In the genomic region with DNA sequence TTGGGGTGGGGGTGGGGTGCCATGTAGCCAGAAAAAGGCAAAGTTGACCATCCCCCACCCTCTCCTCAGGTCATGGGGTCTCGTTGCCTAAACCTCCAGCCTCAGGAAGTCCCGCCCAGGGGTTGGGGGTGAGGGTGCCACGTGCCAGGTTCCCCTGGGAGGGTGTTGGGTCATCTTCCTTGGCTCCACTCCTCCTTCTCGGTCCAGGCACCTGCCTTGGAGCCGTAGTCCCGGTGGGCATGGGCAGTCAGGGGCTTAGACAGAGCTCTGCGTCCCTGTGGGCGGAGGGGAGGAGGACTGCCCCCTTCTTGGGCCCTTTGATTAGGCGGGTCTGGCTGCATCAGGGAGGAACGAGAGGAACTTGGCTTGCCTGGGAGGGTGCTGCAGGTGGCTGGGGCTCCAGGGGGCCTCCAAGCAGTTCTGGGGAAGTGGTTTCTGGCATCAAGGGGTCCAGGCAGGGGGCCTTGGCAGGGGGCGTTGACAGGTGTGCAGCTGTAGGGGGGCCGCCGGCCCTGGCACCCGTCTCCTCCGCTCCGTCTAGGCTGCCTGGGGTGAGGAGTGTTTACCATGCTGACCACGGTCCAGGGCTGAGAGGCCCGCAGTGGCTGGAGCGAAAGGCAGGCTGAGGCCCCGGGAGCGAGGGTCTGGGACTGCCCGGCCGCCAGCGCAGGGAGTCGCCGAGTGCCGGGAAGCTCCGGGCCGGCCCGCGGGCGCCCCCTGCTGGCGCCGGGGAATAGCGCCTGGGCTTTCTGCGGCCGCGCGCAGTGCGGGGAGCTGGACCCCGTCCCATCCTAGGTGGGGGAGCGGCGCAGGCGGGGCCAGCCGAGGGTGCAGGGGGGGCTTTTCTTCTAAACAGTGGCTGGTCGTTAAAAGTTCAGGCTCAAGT, we compare ENCODE assay signal across 8 cellular contexts. TPM values are rescaled to one million over a fixed set of nuclear protein-coding genes. Genes with fewer than 3 reads are reported as not detected.
DNase-seq lines count a peak whose midpoint lies in the region; ATAC-seq, FAIRE-seq and TF ChIP-seq lines count a peak whose summit lies in the region.

No MANE protein-coding gene starts in this region.

- H3K9me3 Mint-ChIP-seq in nephron progenitor cell: no peaks in the 10 kb centered on the region

- 2% methylated on average over 36 to 46 of the region's 46 CpGs for WGBS in aorta, 2 donors

- peak; percentile 94 for ATAC-seq in aorta (ENCODE audit: low FRiP score)

- peaks cover 0 to 59% (median 0%) of the 10 kb centered on the region in 3 donors for H3K36me3 ChIP-seq in Peyer's patch
- peaks cover 4 to 15% of the 10 kb centered on the region in 2 donors for H3K36me3 ChIP-seq in aorta (ENCODE audit: control insufficient read depth in 1 of 2, insufficient read depth in 2 of 2, low read length in 1 of 2)

- H3K4me1 ChIP-seq in Peyer's patch: peaks cover 4 to 48% (median 32%) of the 10 kb centered on the region in 4 donors
- H3K4me1 ChIP-seq in aorta (ENCODE audit: control insufficient read depth in 1 of 2, insufficient read depth in 2 of 2, low read length in 2 of 2): no peaks in the 10 kb centered on the region

- H3K9me3 ChIP-seq in Peyer's patch: no peaks in the 10 kb centered on the region
- no peaks in the 10 kb centered on the region for H3K9me3 ChIP-seq in aorta (ENCODE audit: control insufficient read depth, low read length)

- TF ChIP-seq CTCF in C4-2B (conservative IDR thresholded peaks at IDR 0.05): peak; percentile 98
- peak; percentile 97 to 100 (median 98) for TF ChIP-seq CTCF in Peyer's patch (IDR thresholded peaks at IDR 0.05)
- peak; percentile 99 for TF ChIP-seq CTCF in nephron progenitor cell (IDR thresholded peaks at IDR 0.05)

- peak in 1 of 2 donors; percentile 6 for TF ChIP-seq POLR2A in Peyer's patch (IDR thresholded peaks at IDR 0.05)

- no peaks in the 10 kb centered on the region for H3K27me3 Mint-ChIP-seq in nephron progenitor cell (ENCODE audit: low read depth, poor library complexity)

- peak overlapping the region; percentile 40 to 76 (median 56) for H3K4me3 ChIP-seq in Peyer's patch
- peak overlapping the region; percentile 47 to 67 for H3K4me3 ChIP-seq in aorta (ENCODE audit: low read length in 2 of 2)

- DNase-seq in GM19239 (ENCODE audit: insufficient read length, low spot score) (peak; percentile 98), HuH-7 (ENCODE audit: low spot score) (peak; percentile 79), Peyer's patch (peak in 2 of 3 donors; percentile 82 to 84), foreskin melanocyte (peak; percentile 42), nephron progenitor cell (peak; percentile 89), aorta (peak; percentile 79 to 92)
- DNase-seq in activated naive CD4-positive, alpha-beta T cell treated with Interleukin-2 at 50 U/mL for 16 hours: peak; percentile 73

- H3K4me1 Mint-ChIP-seq in nephron progenitor cell: peaks cover 45% of the 10 kb centered on the region

- H3K36me3 Mint-ChIP-seq in nephron progenitor cell (ENCODE audit: low read depth): peaks cover 33% of the 10 kb centered on the region

- peak overlapping the region; percentile 80 for H3K4me3 Mint-ChIP-seq in nephron progenitor cell

- H3K27ac Mint-ChIP-seq in nephron progenitor cell: peak overlapping the region; percentile 48

- intact Hi-C loops in aorta (cut with DNase I): loop anchor here (1.0 to 5.0 kb wide), 4 partner anchors 16 to 78 kb away; no protein-coding TSS in a partner anchor

- no peak for FAIRE-seq in GM19239 (lab: Jason Lieb, UNC)

- H3K27me3 ChIP-seq in Peyer's patch: no peaks in the 10 kb centered on the region
- no peaks in the 10 kb centered on the region for H3K27me3 ChIP-seq in aorta (ENCODE audit: control insufficient read depth in 1 of 2, insufficient read depth in 2 of 2, low read length in 1 of 2)

- H3K27ac ChIP-seq in C4-2B (peak overlapping the region; percentile 76), Peyer's patch (peak overlapping the region; percentile 53 to 81 (median 69)), aorta (ENCODE audit: low read depth in 1 of 2, low read length in 2 of 2) (peak overlapping the region in 1 of 2 donors; percentile 34)

RNA-seq across cellular contexts. Expression of a gene that starts 7.9 kb away (rescaled TPM):
- 10 to 100 TPM; 15.4 to 30.5 (median 25.3) TPM for total RNA-seq in Peyer's patch
- total RNA-seq in aorta: 10 to 100 TPM; 30.9 to 31.9 TPM
- polyA plus RNA-seq in aorta: 10 to 100 TPM in 1 of 2 donors, 1 to 10 TPM in 1; 4.4 to 33.4 TPM

RNA-seq across cellular contexts. Expression of a gene that starts 18.2 kb away (rescaled TPM):
- total RNA-seq in Peyer's patch: 100 to 1,000 TPM in 2 of 4 donors, 10 to 100 TPM in 2; 31.4 to 134 (median 91.0) TPM
- 10 to 100 TPM in 1 of 2 donors, 1 to 10 TPM in 1; 5.6 to 18.0 TPM for total RNA-seq in aorta
- polyA plus RNA-seq in aorta: 10 to 100 TPM in 1 of 2 donors, 1 to 10 TPM in 1; 5.2 to 12.5 TPM

RNA-seq across cellular contexts. Expression of a gene that starts 47.0 kb away (rescaled TPM):
- total RNA-seq in Peyer's patch: not detected
- total RNA-seq in aorta: 1 to 10 TPM; 3.1 to 5.2 TPM
- polyA plus RNA-seq in aorta: 10 to 100 TPM in 1 of 2 donors, 1 to 10 TPM in 1; 6.6 to 14.4 TPM

Comparison
In these comparisons a context has a peak if more than half of its experiments do, and no peak if none do; other contexts are left out.
1. DNase-seq: peak in every context shown above with its lines; median percentile 98 in GM19239; 89 in nephron progenitor cell; 86 in aorta; 83 in Peyer's patch; 79 in HuH-7; 73 in activated naive CD4-positive, alpha-beta T cell treated with Interleukin-2 at 50 U/mL for 16 hours; 42 in foreskin melanocyte.
2. RNA of a gene that starts 47.0 kb away (total RNA-seq): 3.1 to 5.2 TPM in aorta; not detected in Peyer's patch; every median in the first group is over 4 times any median in the second.
3. Peak in every context shown above with its lines, with median percentiles within 50 percentile points of each other: CTCF ChIP-seq.